Comparison of ENCODE assay signal across 15 cellular contexts in the genomic region with DNA sequence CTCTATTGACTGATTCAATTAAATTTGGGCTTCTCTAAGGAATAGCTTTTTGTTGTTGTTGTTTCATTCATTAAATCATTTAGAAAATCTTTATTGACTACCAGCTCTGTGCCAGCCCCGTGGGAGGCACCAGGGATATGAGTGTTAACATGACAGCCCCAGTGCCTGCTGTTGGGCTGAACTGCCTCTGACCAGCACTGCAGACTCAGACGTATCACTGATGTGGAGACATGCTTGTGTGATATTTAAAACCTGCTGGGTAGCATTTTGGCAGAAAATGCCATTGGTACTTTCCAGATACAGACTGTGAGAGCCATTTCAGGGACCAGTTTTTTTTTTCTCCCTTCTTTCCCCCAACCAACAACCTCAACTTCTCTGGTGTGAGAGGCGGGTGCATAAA. TPM values are rescaled to one million over a fixed set of nuclear protein-coding genes. Genes with fewer than 3 reads are reported as not detected.
"Had no signal": no experiment of that assay in that cellular context is flagged by ENCODE, and none has a peak within 500 bp of the region (broad histone marks: within the 10 kb centered on the region; RNA-seq: fewer than 3 reads in every experiment).

No MANE protein-coding gene starts in this region.

- H3K9me3 ChIP-seq: suprapubic skin had no signal

- DNase-seq: activated CD4-positive, alpha-beta T cell treated with anti-CD3 and anti-CD28 coated beads, Interleukin-2, amount 10 ng/mL, durations not matched to agents 24 days and 14 days; activated effector memory CD4-positive, alpha-beta T cell treated with anti-CD3 and anti-CD28 coated beads, Interleukin-2, amount 50 U/mL, for 16 hours; activated naive CD8-positive, alpha-beta T cell treated with anti-CD3 and anti-CD28 coated beads for 36 hours; dermis blood vessel endothelial cell; immature natural killer cell; naive thymus-derived CD4-positive, alpha-beta T cell; spleen; stimulated activated naive CD8-positive, alpha-beta T cell treated with anti-CD3 and anti-CD28 coated beads, Interleukin-15, Interleukin-2, amounts not matched to agents 100 U/mL and 50 U/mL, for 24 hours; T-helper 9 cell; upper lobe of left lung had no signal

- H3K4me3 Mint-ChIP-seq: activated CD4-positive, alpha-beta T cell treated with anti-CD3 and anti-CD28 coated beads, Interleukin-2, amount 10 ng/mL, durations not matched to agents 24 days and 14 days; activated naive CD8-positive, alpha-beta T cell treated with anti-CD3 and anti-CD28 coated beads for 36 hours; immature natural killer cell; naive thymus-derived CD4-positive, alpha-beta T cell; WTC11 had no signal

- H3K27ac ChIP-seq: spleen, suprapubic skin, upper lobe of left lung had no signal

- H3K36me3 ChIP-seq: spleen, suprapubic skin, upper lobe of left lung had no signal

- H3K4me3 ChIP-seq: spleen, suprapubic skin, upper lobe of left lung had no signal

- H3K27ac Mint-ChIP-seq: activated CD4-positive, alpha-beta T cell treated with anti-CD3 and anti-CD28 coated beads, Interleukin-2, amount 10 ng/mL, durations not matched to agents 24 days and 14 days; activated naive CD8-positive, alpha-beta T cell treated with anti-CD3 and anti-CD28 coated beads for 36 hours; immature natural killer cell; naive thymus-derived CD4-positive, alpha-beta T cell; progenitor cell of endocrine pancreas; WTC11 had no signal

- H3K27me3 ChIP-seq: suprapubic skin, upper lobe of left lung had no signal

- ATAC-seq: naive thymus-derived CD4-positive, alpha-beta T cell; sciatic nerve; WTC11 had no signal

- H3K4me1 Mint-ChIP-seq: activated CD4-positive, alpha-beta T cell treated with anti-CD3 and anti-CD28 coated beads, Interleukin-2, amount 10 ng/mL, durations not matched to agents 24 days and 14 days; immature natural killer cell had no signal

- H3K4me1 ChIP-seq: suprapubic skin had no signal

- H3K9me3 Mint-ChIP-seq: activated CD4-positive, alpha-beta T cell treated with anti-CD3 and anti-CD28 coated beads, Interleukin-2, amount 10 ng/mL, durations not matched to agents 24 days and 14 days had no signal

RNA-seq across cellular contexts. Expression of gene KCNF1, which starts 38.6 kb away (rescaled TPM):
- total RNA-seq: activated CD4-positive, alpha-beta T cell treated with anti-CD3 and anti-CD28 coated beads, Interleukin-2, amount 10 ng/mL, durations not matched to agents 24 days and 14 days; activated naive CD8-positive, alpha-beta T cell treated with anti-CD3 and anti-CD28 coated beads for 36 hours; mononuclear cell; naive thymus-derived CD4-positive, alpha-beta T cell; suprapubic skin had no signal
- polyA plus RNA-seq: immature natural killer cell; naive thymus-derived CD4-positive, alpha-beta T cell had no signal
